ENCODE assay signal across 6 cellular contexts in the genomic region with DNA sequence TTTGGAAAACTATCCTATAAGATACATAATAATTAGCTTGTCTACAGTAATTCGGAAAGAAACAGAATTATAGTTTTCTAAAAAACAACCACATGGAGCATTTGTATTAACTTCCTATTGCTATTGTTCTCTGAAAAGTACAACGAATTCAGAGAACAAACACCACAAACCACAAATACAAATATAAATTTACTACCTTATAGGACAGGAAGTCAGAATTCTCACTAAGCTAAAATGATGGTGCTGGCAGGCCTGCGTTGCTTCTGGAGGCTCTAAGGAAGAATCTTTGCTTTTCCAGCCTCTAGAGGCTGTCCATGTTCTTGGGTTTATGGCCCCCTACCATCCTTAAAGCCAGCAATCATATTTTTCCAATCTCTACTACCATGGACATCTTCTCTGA.
"Had no signal": no experiment of that assay in that cellular context is flagged by ENCODE, and none has a peak within 500 bp of the region (broad histone marks: within the 10 kb centered on the region; RNA-seq: fewer than 3 reads in every experiment).

No MANE protein-coding gene starts in this region.

- H2AFZ ChIP-seq: GM23338 had no signal

- H3K4me3 ChIP-seq: GM23338 had no signal

- DNase-seq: H9, HCEC 1CT, KBM-7 had no signal

- ATAC-seq: GM23338, HepG2 had no signal

- H3K27ac ChIP-seq: HL-60 had no signal

- H3K4me2 ChIP-seq: GM23338 had no signal
